In the genomic region with DNA sequence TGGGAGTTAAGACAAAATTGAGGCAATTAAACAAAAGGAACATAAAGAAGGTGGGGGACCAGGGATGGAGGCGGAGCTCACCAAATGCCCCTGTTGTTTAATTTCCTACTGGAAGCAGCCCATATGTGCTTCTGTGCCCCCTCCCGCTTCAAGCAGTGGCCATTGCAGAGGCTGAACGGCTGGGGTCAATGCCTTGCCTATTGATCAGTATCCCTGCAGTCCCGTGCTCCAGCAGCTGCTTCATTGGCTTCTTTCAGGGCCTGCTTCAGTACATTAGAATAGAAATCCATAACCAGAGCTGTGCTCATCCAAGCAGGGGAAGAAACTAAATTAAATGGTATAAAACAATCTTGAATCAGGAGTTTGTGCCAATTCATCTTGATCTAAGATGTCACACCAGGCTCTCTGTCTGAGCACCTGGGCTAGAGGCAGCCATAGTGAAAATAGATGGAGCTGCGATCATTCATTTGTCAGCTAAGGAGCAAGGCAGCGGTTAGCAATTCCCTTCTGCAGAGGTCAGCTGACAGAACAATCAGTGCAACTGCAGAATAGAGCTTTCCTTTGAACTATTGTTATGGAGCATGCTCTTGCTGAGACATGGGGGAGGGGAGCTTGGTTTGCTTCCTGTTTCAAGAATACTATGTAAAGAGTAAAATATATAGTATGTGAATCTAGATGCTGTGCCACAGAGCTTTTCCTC, we compare ENCODE assay signal across 10 cellular contexts.
DNase-seq lines count a peak whose midpoint lies in the region; TF ChIP-seq lines count a peak whose summit lies in the region.
"Had no signal": no experiment of that assay in that cellular context is flagged by ENCODE, and none has a peak within 500 bp of the region (broad histone marks: within the 10 kb centered on the region; RNA-seq: fewer than 3 reads in every experiment).

No MANE protein-coding gene starts in this region.

- no peak overlapping the region for H3K9ac ChIP-seq in KMS-11
- peak overlapping the region; percentile 13; the same call in 1 of the 2 replicates for H3K9ac ChIP-seq in OCI-LY3 (ENCODE audit: low read length)

- intact Hi-C loops in stomach (cut with DNase I; ENCODE audit: low total_unique reads): no loop called here

- no peak for TF ChIP-seq POLR2A in stomach (IDR thresholded peaks at IDR 0.05)

- TF ChIP-seq CTCF in KMS-11 (conservative IDR thresholded peaks at IDR 0.05; ENCODE audit: low read depth, low read length): no peak
- no peak for TF ChIP-seq CTCF in OCI-LY3 (IDR thresholded peaks at IDR 0.05; ENCODE audit: low read depth, low read length)
- TF ChIP-seq CTCF in stomach (IDR thresholded peaks at IDR 0.05): no peak

- H3K4me3 ChIP-seq in KMS-11 (IDR thresholded peaks at IDR 0.05; ENCODE audit: insufficient read depth, low read depth, low read length): no peak overlapping the region
- H3K4me3 ChIP-seq in OCI-LY3 (ENCODE audit: low read length): no peak overlapping the region
- no peak overlapping the region for H3K4me3 ChIP-seq in stomach
- H3K4me3 ChIP-seq: SJSA1 had no signal

- no peak for TF ChIP-seq EP300 in stomach (IDR thresholded peaks at IDR 0.05)

- peaks cover 16% of the 10 kb centered on the region for H3K4me1 ChIP-seq in KMS-11 (ENCODE audit: low read depth, poor library complexity, severe bottlenecking)
- peaks cover 21% of the 10 kb centered on the region for H3K4me1 ChIP-seq in OCI-LY3 (ENCODE audit: low read length)
- peaks cover 0 to 6% (median 0%) of the 10 kb centered on the region in 4 donors for H3K4me1 ChIP-seq in stomach

- H3K27ac ChIP-seq in KMS-11 (no peak overlapping the region), OCI-LY3 (ENCODE audit: low read length) (no peak overlapping the region), stomach (no peak overlapping the region)
- H3K27ac ChIP-seq: SJSA1 had no signal

- peak; percentile 54 to 82 for DNase-seq in hippocampal formation (lab: John Stamatoyannopoulos, UW)
- DNase-seq in pulmonary artery endothelial cell (ENCODE audit: low read depth, low spot score): peak; percentile 13
- DNase-seq in NCI-H2029 (lab: John Stamatoyannopoulos, UW): no peak
- DNase-seq in stomach: no peak
- no peak for DNase-seq in SKM-1 treated with dmso at 0.1 percent for 144 hours (lab: John Stamatoyannopoulos, UW; ENCODE audit: unreplicated experiment)
- DNase-seq: NCI-H1092 treated with DMSO at 0.1 percent for 48 hours; stimulated activated CD4-positive, alpha-beta T cell treated with anti-CD3 and anti-CD28 coated beads, Interleukin-2, amount 100 ng/mL, for 48 hours had no signal

- H3K9me3 ChIP-seq in OCI-LY3 (ENCODE audit: insufficient read depth, low read length): no peaks in the 10 kb centered on the region
- no peaks in the 10 kb centered on the region for H3K9me3 ChIP-seq in stomach
- H3K9me3 ChIP-seq: SJSA1 had no signal

- H3K27me3 ChIP-seq in KMS-11 (ENCODE audit: insufficient read depth, low read depth): no peaks in the 10 kb centered on the region
- no peaks in the 10 kb centered on the region for H3K27me3 ChIP-seq in OCI-LY3 (ENCODE audit: low read depth, low read length)
- H3K27me3 ChIP-seq in stomach: no peaks in the 10 kb centered on the region
- H3K27me3 ChIP-seq: SJSA1 had no signal

- 0 out of 2 replicates have a peak overlapping the region, but pooled peaks have one; percentile 9 for H3K4me2 ChIP-seq in KMS-11
- peak overlapping the region; percentile 48 for H3K4me2 ChIP-seq in OCI-LY3 (ENCODE audit: low read length)

- H2AFZ ChIP-seq in KMS-11 (ENCODE audit: low read depth) (no peak overlapping the region), OCI-LY3 (ENCODE audit: low read depth, low read length) (peak overlapping the region; percentile 80)

- H4K20me1 ChIP-seq in KMS-11 (ENCODE audit: insufficient read depth) (no peaks in the 10 kb centered on the region), OCI-LY3 (ENCODE audit: insufficient read depth, low read length) (no peaks in the 10 kb centered on the region)

- 70 to 74% (median 73%) methylated on average over 6 of the region's 6 CpGs for WGBS in stomach, 5 donors

- H3K36me3 ChIP-seq in KMS-11 (ENCODE audit: insufficient read depth): no peaks in the 10 kb centered on the region
- H3K36me3 ChIP-seq in OCI-LY3 (replicated peaks; ENCODE audit: low read depth, low read length): no peaks in the 10 kb centered on the region
- H3K36me3 ChIP-seq in stomach: no peaks in the 10 kb centered on the region
- H3K36me3 ChIP-seq: SJSA1 had no signal

- no peaks in the 10 kb centered on the region for H3K79me2 ChIP-seq in KMS-11 (ENCODE audit: insufficient read depth, low read depth)
- H3K79me2 ChIP-seq in OCI-LY3 (ENCODE audit: low read length): no peaks in the 10 kb centered on the region

Comparison
In these comparisons a context has a peak if more than half of its experiments do, and no peak if none do; other contexts are left out.
1. DNase-seq: peak in hippocampal formation (2 of 2) and pulmonary artery endothelial cell (single experiment); none in NCI-H2029 (single experiment), stomach (single experiment) and SKM-1 treated with dmso at 0.1 percent for 144 hours (single experiment).